In the genomic region with DNA sequence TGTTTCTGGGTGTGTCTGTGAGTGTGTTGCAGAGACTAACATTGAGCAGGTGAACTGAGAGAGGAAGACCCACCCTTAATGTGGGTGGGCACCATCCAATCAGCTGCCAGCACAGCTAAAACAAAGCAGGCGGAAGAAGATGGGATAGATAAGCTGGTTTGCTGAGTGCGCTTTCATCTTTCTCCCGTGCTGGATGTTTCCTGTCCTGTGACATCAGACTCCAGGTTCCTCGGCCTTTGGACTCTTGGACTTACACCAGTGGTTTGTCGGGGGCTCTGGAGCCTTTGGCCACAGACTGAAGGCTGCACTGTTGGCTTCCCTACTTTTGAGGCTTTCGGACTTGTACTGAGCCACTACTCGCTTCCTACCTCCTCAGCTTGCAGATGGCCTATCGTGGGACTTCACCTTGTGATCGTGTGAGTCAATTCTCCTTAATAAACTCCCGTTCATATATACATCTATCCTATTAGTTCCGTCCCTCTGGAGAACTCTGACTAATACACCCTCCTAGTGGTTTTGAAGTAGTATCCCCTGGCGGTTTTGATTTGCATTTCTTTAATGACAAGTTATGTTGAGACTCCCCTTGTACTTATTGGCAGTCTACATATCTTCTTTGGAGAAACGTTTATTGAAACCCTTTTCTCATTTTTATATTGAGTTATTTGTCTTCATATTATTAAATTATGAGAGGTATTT, we compare ENCODE assay signal across 18 cellular contexts.
A peak's percentile ranks its signal among the peaks of the same experiment; 100 is the strongest.
DNase-seq lines count a peak whose midpoint lies in the region; ATAC-seq and TF ChIP-seq lines count a peak whose summit lies in the region.
"Had no signal": no experiment of that assay in that cellular context is flagged by ENCODE, and none has a peak within 500 bp of the region (broad histone marks: within the 10 kb centered on the region; RNA-seq: fewer than 3 reads in every experiment).

No MANE protein-coding gene starts in this region.

- H4K20me1 ChIP-seq in PC-3 (ENCODE audit: low read length), result no peaks in the 10 kb centered on the region
- H4K20me1 ChIP-seq in Karpas-422 (ENCODE audit: insufficient read depth, low read depth, low read length), result no peaks in the 10 kb centered on the region
- H4K20me1 ChIP-seq: BLaER1 treated with 17β-estradiol and CSF1 and Interleukin-3, amounts not matched to agents 10 nM and 100 nM had no signal

- H3K4me2 ChIP-seq in PC-3 (ENCODE audit: low read length), result no peak overlapping the region
- H3K4me2 ChIP-seq in Karpas-422 (ENCODE audit: low read depth, low read length, poor library complexity, severe bottlenecking), result no peak overlapping the region
- H3K4me2 ChIP-seq: BLaER1 treated with 17β-estradiol and CSF1 and Interleukin-3, amounts not matched to agents 10 nM and 100 nM had no signal

- H3K9me2 ChIP-seq in PC-3 (replicated peaks; ENCODE audit: low read length) (no peaks in the 10 kb centered on the region), Karpas-422 (replicated peaks; ENCODE audit: insufficient read depth, low read length) (no peaks in the 10 kb centered on the region)

- POLR2A ChIA-PET in PC-3 (lab: Charles Lee; ENCODE audit: unreplicated experiment), result no interaction called here

- H2AFZ ChIP-seq in PC-3 (ENCODE audit: low read length) (no peak overlapping the region), Karpas-422 (ENCODE audit: low read length) (no peak overlapping the region)
- H2AFZ ChIP-seq: GM23248 had no signal

- H3K9ac ChIP-seq in PC-3 (ENCODE audit: low read length), result no peak overlapping the region
- H3K9ac ChIP-seq in Karpas-422 (ENCODE audit: low read length), result no peak overlapping the region
- H3K9ac ChIP-seq: BLaER1 treated with 17β-estradiol and CSF1 and Interleukin-3, amounts not matched to agents 10 nM and 100 nM; GM23248 had no signal

- no peak overlapping the region for H3K27ac ChIP-seq in PC-3 (ENCODE audit: low read length)
- no peak overlapping the region for H3K27ac ChIP-seq in VCaP
- no peak overlapping the region for H3K27ac ChIP-seq in dorsolateral prefrontal cortex
- no peak overlapping the region for H3K27ac ChIP-seq in Karpas-422 (ENCODE audit: low read length)
- H3K27ac ChIP-seq: 22Rv1; BLaER1 treated with 17β-estradiol and CSF1 and Interleukin-3, amounts not matched to agents 10 nM and 100 nM; GM23248 had no signal

- H3K9me3 ChIP-seq in BE2C, result no peaks in the 10 kb centered on the region
- H3K9me3 ChIP-seq in PC-3 (ENCODE audit: low read length), result no peaks in the 10 kb centered on the region
- H3K9me3 ChIP-seq in Karpas-422 (ENCODE audit: low read length), result peaks cover 21% of the 10 kb centered on the region
- H3K9me3 ChIP-seq: BLaER1 treated with 17β-estradiol and CSF1 and Interleukin-3, amounts not matched to agents 10 nM and 100 nM had no signal

- intact Hi-C loops in PC-3 (cut with micrococcal nuclease) (no loop called here), dorsolateral prefrontal cortex (cut with DNase I) (no loop called here)

- H3K27me3 ChIP-seq in BE2C (no peaks in the 10 kb centered on the region), PC-3 (ENCODE audit: low read length) (no peaks in the 10 kb centered on the region), dorsolateral prefrontal cortex (no peaks in the 10 kb centered on the region), Karpas-422 (ENCODE audit: low read length) (no peaks in the 10 kb centered on the region)
- H3K27me3 ChIP-seq: BLaER1 treated with 17β-estradiol and CSF1 and Interleukin-3, amounts not matched to agents 10 nM and 100 nM had no signal

- H3K79me2 ChIP-seq in PC-3 (ENCODE audit: low read length) (no peaks in the 10 kb centered on the region), Karpas-422 (ENCODE audit: low read length) (no peaks in the 10 kb centered on the region)

- no peak for TF ChIP-seq CTCF in BE2C (IDR thresholded peaks at IDR 0.05; ENCODE audit: low read depth, low read length)
- peak; percentile 39; the same call in 1 of the 2 replicates for TF ChIP-seq CTCF in PC-3 (conservative IDR thresholded peaks at IDR 0.05; ENCODE audit: low read depth, low read length)
- 0 out of 2 replicates have a peak, but pooled peaks have one; percentile 12 for TF ChIP-seq CTCF in VCaP (conservative IDR thresholded peaks at IDR 0.05)
- TF ChIP-seq CTCF in dorsolateral prefrontal cortex (IDR thresholded peaks at IDR 0.05 in 54 of 56, conservative IDR thresholded peaks at IDR 0.05 in 2 of 56; ENCODE audit: low read depth in 1 of 56, partially characterized antibody in 56 of 56), result no peak

- BruUV-seq in PC-3 (replicated peaks; lab: Mats Ljungman, UMichigan), result no TSS peak

- H3K4me3 ChIP-seq in BE2C (ENCODE audit: low read depth, low read length), result no peak overlapping the region
- H3K4me3 ChIP-seq in PC-3 (ENCODE audit: low read length), result no peak overlapping the region
- H3K4me3 ChIP-seq in dorsolateral prefrontal cortex, result no peak overlapping the region
- H3K4me3 ChIP-seq in Karpas-422 (ENCODE audit: low read length), result no peak overlapping the region
- H3K4me3 ChIP-seq: BLaER1 treated with 17β-estradiol and CSF1 and Interleukin-3, amounts not matched to agents 10 nM and 100 nM; GM23248 had no signal

- H3K4me1 ChIP-seq in BE2C (peaks cover 11% of the 10 kb centered on the region; the same call in 1 of the 2 replicates), PC-3 (ENCODE audit: insufficient read depth, low read length) (no peaks in the 10 kb centered on the region), Karpas-422 (ENCODE audit: low read length) (no peaks in the 10 kb centered on the region)
- H3K4me1 ChIP-seq: BLaER1 treated with 17β-estradiol and CSF1 and Interleukin-3, amounts not matched to agents 10 nM and 100 nM had no signal

- H3F3A ChIP-seq in PC-3 (ENCODE audit: low read length, unreplicated experiment), result no peaks in the 10 kb centered on the region

- ATAC-seq in PC-3, result peak; percentile 59
- ATAC-seq in HG02763 (IDR thresholded peaks at IDR 0.05; ENCODE audit: unreplicated experiment), result no peak

- CTCF ChIA-PET in PC-3 (lab: Charles Lee), result no interaction called here

- H3K36me3 ChIP-seq in BE2C (no peaks in the 10 kb centered on the region), PC-3 (ENCODE audit: low read depth, low read length) (no peaks in the 10 kb centered on the region), Karpas-422 (ENCODE audit: insufficient read depth, low read length) (no peaks in the 10 kb centered on the region)
- H3K36me3 ChIP-seq: BLaER1 treated with 17β-estradiol and CSF1 and Interleukin-3, amounts not matched to agents 10 nM and 100 nM had no signal

- DNase-seq in BE2C (peak; percentile 5), PC-3 (peak; percentile 58), islet precursor cell (peak; percentile 46), dorsolateral prefrontal cortex (no peak), T-helper 1 cell (no peak), Karpas-422 (no peak)
- DNase-seq: CD4-positive, alpha-beta T cell; CD8-positive, alpha-beta memory T cell; DMS53; DMS79 treated with DMSO at 0.1 percent for 48 hours; GF-D8; GM23248; H7; HCEC 1CT had no signal

Comparison
In these comparisons a context has a peak if more than half of its experiments do, and no peak if none do; other contexts are left out.
1. DNase-seq: peak in BE2C (single experiment), PC-3 (single experiment) and islet precursor cell (single experiment); none in dorsolateral prefrontal cortex (0 of 10), T-helper 1 cell (0 of 5) and Karpas-422 (single experiment).
2. CTCF ChIP-seq: peak in PC-3 (single experiment) and VCaP (single experiment); none in BE2C (single experiment) and dorsolateral prefrontal cortex (0 of 56).